In genomic region chr10:3734111-3734510, GRCh38 we compare ENCODE assay signal across 20 cellular contexts. TPM values are rescaled to one million over a fixed set of nuclear protein-coding genes. Genes with fewer than 3 reads are reported as not detected.
DNase-seq lines count a peak whose midpoint lies in the region; ATAC-seq lines count a peak whose summit lies in the region.
"Had no signal": no experiment of that assay in that cellular context is flagged by ENCODE, and none has a peak within 500 bp of the region (broad histone marks: within the 10 kb centered on the region; RNA-seq: fewer than 3 reads in every experiment).

No MANE protein-coding gene starts in this region.

- CTCF ChIA-PET in activated CD4-positive, alpha-beta T cell treated with anti-CD3 and anti-CD28 coated beads for 36 hours (lab: Charles Lee): interaction anchor here (0.5 to 0.8 kb wide), 2 partner anchors 158 to 258 kb away, joined by 4 to 5 read pairs; no protein-coding TSS in a partner anchor

- H3K4me1 Mint-ChIP-seq in activated CD4-positive, alpha-beta T cell treated with anti-CD3 and anti-CD28 coated beads for 36 hours: peaks cover 5% of the 10 kb centered on the region
- H3K4me1 Mint-ChIP-seq: B cell had no signal

- intact Hi-C loops in activated CD4-positive, alpha-beta T cell treated with anti-CD3 and anti-CD28 coated beads for 36 hours (cut with DNase I, micrococcal nuclease): no loop called here

- H3K4ac ChIP-seq in mesendoderm (ENCODE audit: low read depth, low read length): no peak overlapping the region

- H3K27ac Mint-ChIP-seq in activated CD4-positive, alpha-beta T cell treated with anti-CD3 and anti-CD28 coated beads for 36 hours: no peak overlapping the region
- H3K27ac Mint-ChIP-seq: B cell had no signal

- no peaks in the 10 kb centered on the region for H3K4me1 ChIP-seq in mesendoderm (ENCODE audit: control insufficient read depth, low read depth, low read length)
- H3K4me1 ChIP-seq in HAP-1: no peaks in the 10 kb centered on the region
- H3K4me1 ChIP-seq: Peyer's patch had no signal

- no peaks in the 10 kb centered on the region for H3K79me1 ChIP-seq in mesendoderm (ENCODE audit: low read length)

- ATAC-seq in GM18520 (IDR thresholded peaks at IDR 0.05; ENCODE audit: unreplicated experiment) (peak; percentile 50), GM21381 (IDR thresholded peaks at IDR 0.05; ENCODE audit: unreplicated experiment) (peak; percentile 45), HG03135 (IDR thresholded peaks at IDR 0.05; ENCODE audit: unreplicated experiment) (no peak)
- no peak for ATAC-seq in activated CD4-positive, alpha-beta T cell treated with anti-CD3 and anti-CD28 coated beads for 36 hours
- ATAC-seq: A549, SK-N-SH treated with all-trans-retinoic acid at 6 μM for 48 hours had no signal

- H3K36me3 Mint-ChIP-seq in activated CD4-positive, alpha-beta T cell treated with anti-CD3 and anti-CD28 coated beads for 36 hours (ENCODE audit: low read depth): no peaks in the 10 kb centered on the region

- H3K27me3 ChIP-seq in mesendoderm (ENCODE audit: insufficient read depth, low read length, poor library complexity) (no peaks in the 10 kb centered on the region), HAP-1 (ENCODE audit: low read depth) (no peaks in the 10 kb centered on the region)
- H3K27me3 ChIP-seq: Peyer's patch had no signal

- in situ Hi-C loops in HAP-1 (cut with MboI; ENCODE audit: low sequenced_read_pairs): no loop called here

- no peak overlapping the region for H3K4me3 ChIP-seq in mesendoderm (ENCODE audit: low read length)
- H3K4me3 ChIP-seq in HAP-1: no peak overlapping the region
- H3K4me3 ChIP-seq: A549, Peyer's patch had no signal

- no peak overlapping the region for H3K9ac ChIP-seq in mesendoderm (ENCODE audit: low read length)

- no CpG with 5 or more reads among the region's 3 CpGs for WGBS in mesendoderm (ENCODE audit: extremely low coverage, insufficient coverage, low lambda C conversion rate)

- no peak overlapping the region for H3K4me3 Mint-ChIP-seq in activated CD4-positive, alpha-beta T cell treated with anti-CD3 and anti-CD28 coated beads for 36 hours
- H3K4me3 Mint-ChIP-seq: B cell had no signal

- H3K79me2 ChIP-seq in mesendoderm (ENCODE audit: control insufficient read depth, insufficient read depth, low read length): no peaks in the 10 kb centered on the region

- H2AK5ac ChIP-seq in mesendoderm (ENCODE audit: low read length): peak overlapping the region; percentile 62

- no peak overlapping the region for H3K18ac ChIP-seq in mesendoderm (ENCODE audit: low read length)

- no peak overlapping the region for H2BK120ac ChIP-seq in mesendoderm (ENCODE audit: low read depth, low read length)

- DNase-seq in amniotic epithelial cell (ENCODE audit: low read depth): peak; percentile 28
- DNase-seq in mesendoderm: no peak
- no peak for DNase-seq in activated CD4-positive, alpha-beta T cell treated with anti-CD3 and anti-CD28 coated beads for 36 hours
- DNase-seq in HAP-1 (ENCODE audit: low spot score in 2 of 2): no peak
- DNase-seq: DMS53, GDM1, Karpas-422, MV-4-11, NCI-H1105 treated with DMSO at 0.1 percent for 48 hours, NCI-H2029 treated with DMSO at 0.1 percent for 48 hours, NCI-H345, NCI-H524, NCI-H82, Peyer's patch had no signal

- no peaks in the 10 kb centered on the region for H3K36me3 ChIP-seq in mesendoderm (ENCODE audit: control insufficient read depth, insufficient read depth, low read length)
- no peaks in the 10 kb centered on the region for H3K36me3 ChIP-seq in HAP-1 (replicated peaks)
- H3K36me3 ChIP-seq: Peyer's patch had no signal

- no peak overlapping the region for H3K56ac ChIP-seq in mesendoderm (ENCODE audit: low read length)

- H2BK15ac ChIP-seq in mesendoderm (replicated peaks; ENCODE audit: low read depth): peak overlapping the region; percentile 1

- H3K9me3 ChIP-seq in HAP-1: no peaks in the 10 kb centered on the region
- H3K9me3 ChIP-seq: A549, Peyer's patch had no signal

- H4K5ac ChIP-seq in mesendoderm (ENCODE audit: low read length): no peak overlapping the region

- no peaks in the 10 kb centered on the region for H3K27me3 Mint-ChIP-seq in activated CD4-positive, alpha-beta T cell treated with anti-CD3 and anti-CD28 coated beads for 36 hours
- H3K27me3 Mint-ChIP-seq: B cell had no signal

- H4K8ac ChIP-seq in mesendoderm (ENCODE audit: low read depth, low read length): no peak overlapping the region

- POLR2A ChIA-PET in activated CD4-positive, alpha-beta T cell treated with anti-CD3 and anti-CD28 coated beads for 36 hours (lab: Charles Lee): no interaction called here

- H3K4me2 ChIP-seq in mesendoderm (ENCODE audit: low read length): no peak overlapping the region
- H3K4me2 ChIP-seq: A549 had no signal

- H3K9me3 Mint-ChIP-seq in activated CD4-positive, alpha-beta T cell treated with anti-CD3 and anti-CD28 coated beads for 36 hours (ENCODE audit: low read depth): peaks cover 5% of the 10 kb centered on the region

- H2BK5ac ChIP-seq in mesendoderm (ENCODE audit: low read length): no peak overlapping the region

- no peak overlapping the region for H3K27ac ChIP-seq in mesendoderm (ENCODE audit: low read depth, low read length)
- H3K27ac ChIP-seq: A549, Peyer's patch had no signal

- H3K23ac ChIP-seq in mesendoderm (ENCODE audit: low read length): no peak overlapping the region

RNA-seq across cellular contexts. Expression of gene KLF6, which starts 50.9 kb away (rescaled TPM):
- polyA plus RNA-seq in mesendoderm (2013, experiment 1 of 2): 36.1 TPM
- 35.3 TPM for polyA plus RNA-seq in mesendoderm (2013, experiment 2 of 2)
- 100 to 1,000 TPM; 107 to 114 TPM for total RNA-seq in activated CD4-positive, alpha-beta T cell treated with anti-CD3 and anti-CD28 coated beads for 36 hours

Comparison
In these comparisons a context has a peak if more than half of its experiments do, and no peak if none do; other contexts are left out.
1. ATAC-seq: peak in GM18520 (single experiment) and GM21381 (single experiment); none in activated CD4-positive, alpha-beta T cell treated with anti-CD3 and anti-CD28 coated beads for 36 hours (single experiment) and HG03135 (single experiment).